In the genomic region with DNA sequence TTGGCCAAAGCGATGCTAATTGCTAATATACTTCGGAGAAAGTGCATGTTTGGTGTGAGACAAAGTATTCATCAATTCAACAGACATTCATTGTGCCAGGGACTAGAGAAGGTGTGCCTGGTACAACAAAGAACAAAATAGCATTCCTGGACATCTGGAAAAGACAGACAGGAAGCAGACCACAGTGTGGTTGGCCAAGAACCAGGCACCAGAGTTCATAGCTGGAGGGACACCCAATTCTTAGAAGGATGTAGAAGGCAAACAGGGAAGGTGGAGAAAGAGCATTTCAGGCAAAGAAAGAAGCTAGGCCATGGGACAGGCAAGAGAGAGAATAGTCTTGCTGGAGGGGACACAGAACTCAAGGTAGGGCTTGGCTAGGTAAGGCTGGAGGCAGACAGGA, we compare ENCODE assay signal across 16 cellular contexts.
DNase-seq lines count a peak whose midpoint lies in the region; ATAC-seq, FAIRE-seq and TF ChIP-seq lines count a peak whose summit lies in the region.
"Had no signal": no experiment of that assay in that cellular context is flagged by ENCODE, and none has a peak within 500 bp of the region (broad histone marks: within the 10 kb centered on the region; RNA-seq: fewer than 3 reads in every experiment).

No MANE protein-coding gene starts in this region.

- H3K36me3 Mint-ChIP-seq in nephron progenitor cell (ENCODE audit: low read depth) = no peaks in the 10 kb centered on the region
- H3K36me3 Mint-ChIP-seq: CD8-positive, alpha-beta memory T cell had no signal

- H3K4me1 ChIP-seq in BLaER1 = peaks cover 92% of the 10 kb centered on the region
- H3K4me1 ChIP-seq in small intestine (ENCODE audit: control insufficient read depth in 2 of 2, insufficient read depth in 1 of 2, low read depth in 1 of 2, low read length in 1 of 2) = no peaks in the 10 kb centered on the region
- H3K4me1 ChIP-seq: BE2C had no signal

- peaks cover 4% of the 10 kb centered on the region for H3K27me3 Mint-ChIP-seq in nephron progenitor cell (ENCODE audit: low read depth, poor library complexity)

- H3K36me3 ChIP-seq in BLaER1 (no peaks in the 10 kb centered on the region), small intestine (ENCODE audit: control insufficient read depth in 2 of 2, insufficient read depth in 2 of 2, low read length in 2 of 2) (no peaks in the 10 kb centered on the region)
- H3K36me3 ChIP-seq: BE2C had no signal

- peak overlapping the region; percentile 96 for H3K4me2 ChIP-seq in BLaER1

- peak overlapping the region; percentile 82 for H3K27ac Mint-ChIP-seq in nephron progenitor cell
- H3K27ac Mint-ChIP-seq: CD8-positive, alpha-beta memory T cell had no signal

- ATAC-seq in GM21360 (IDR thresholded peaks at IDR 0.05; ENCODE audit: unreplicated experiment) = no peak
- ATAC-seq: HepG2 had no signal

- no peak for TF ChIP-seq CTCF in nephron progenitor cell (IDR thresholded peaks at IDR 0.05)

- H3K9ac ChIP-seq in BLaER1 = no peak overlapping the region

- in situ Hi-C loops in G401 (cut with HindIII; ENCODE audit: low sequenced_read_pairs) = no loop called here

- WGBS in small intestine, 3 donors = 87 to 88% (median 88%) methylated on average over 2 of the region's 2 CpGs

- FAIRE-seq in small intestine (lab: Jason Lieb, UNC) = no peak
- FAIRE-seq: A204.1, HepG2, HTR-8/SVneo had no signal

- H3K4me1 Mint-ChIP-seq in nephron progenitor cell = peaks cover 53% of the 10 kb centered on the region

- no peaks in the 10 kb centered on the region for H4K20me1 ChIP-seq in BLaER1

- H3K4me3 ChIP-seq in BLaER1 (no peak overlapping the region), small intestine (ENCODE audit: low read depth in 1 of 2, low read length in 2 of 2) (no peak overlapping the region)

- DNase-seq in M059J (ENCODE audit: low read depth) (peak; percentile 39), SW480 (ENCODE audit: low spot score) (peak; percentile 46), nephron progenitor cell (no peak), G401 (ENCODE audit: low spot score) (no peak), small intestine (no peak), cerebellum (ENCODE audit: low spot score) (no peak)
- DNase-seq: BE2C; Caco-2; CD8-positive, alpha-beta memory T cell; DND-41; GF-D8 had no signal

- H3K9me3 ChIP-seq in BLaER1 (no peaks in the 10 kb centered on the region), small intestine (ENCODE audit: control insufficient read depth, low read depth) (no peaks in the 10 kb centered on the region)
- H3K9me3 ChIP-seq: BE2C, Caco-2 had no signal

- H3K4me3 Mint-ChIP-seq in nephron progenitor cell = no peak overlapping the region
- H3K4me3 Mint-ChIP-seq: CD8-positive, alpha-beta memory T cell had no signal

- H3K9me3 Mint-ChIP-seq in nephron progenitor cell = no peaks in the 10 kb centered on the region
- H3K9me3 Mint-ChIP-seq: CD8-positive, alpha-beta memory T cell had no signal

- H3K27me3 ChIP-seq in BLaER1 (no peaks in the 10 kb centered on the region), small intestine (ENCODE audit: control insufficient read depth in 2 of 2, insufficient read depth in 2 of 2, low read length in 2 of 2) (no peaks in the 10 kb centered on the region)
- H3K27me3 ChIP-seq: BE2C had no signal

- H3K27ac ChIP-seq in BLaER1 (no peak overlapping the region), small intestine (ENCODE audit: low read depth in 1 of 2, low read length in 1 of 2) (no peak overlapping the region)

Comparison
In these comparisons a context has a peak if more than half of its experiments do, and no peak if none do; other contexts are left out.
1. DNase-seq: peak in M059J (single experiment) and SW480 (single experiment); none in nephron progenitor cell (single experiment), G401 (single experiment), small intestine (single experiment) and cerebellum (single experiment).